Comparison of ENCODE assay signal across 10 cellular contexts in genomic region chr6:64505312-64505711, GRCh38.
A peak's percentile ranks its signal among the peaks of the same experiment; 100 is the strongest.
DNase-seq lines count a peak whose midpoint lies in the region; FAIRE-seq and TF ChIP-seq lines count a peak whose summit lies in the region.
"Had no signal": no experiment of that assay in that cellular context is flagged by ENCODE, and none has a peak within 500 bp of the region (broad histone marks: within the 10 kb centered on the region; RNA-seq: fewer than 3 reads in every experiment).

No MANE protein-coding gene starts in this region.

- dilution Hi-C loops in endothelial cell of umbilical vein (cut with MboI; ENCODE audit: extremely low pct_ligation_motif_present, low sequenced_read_pairs), result no loop called here

- no peaks in the 10 kb centered on the region for H4K20me1 ChIP-seq in endothelial cell of umbilical vein (replicated peaks; ENCODE audit: control insufficient read depth, extremely low read depth, insufficient read depth, low read length)

- peak; percentile 1 for DNase-seq in stimulated activated CD4-positive, alpha-beta T cell treated with anti-CD3 and anti-CD28 coated beads, Interleukin-15, amount 100 ng/mL, for 24 hours
- DNase-seq in stimulated activated CD4-positive, alpha-beta T cell treated with anti-CD3 and anti-CD28 coated beads, Interleukin-4, amount 100 ng/mL, for 4 hours, result no peak
- DNase-seq in NAMALWA (ENCODE audit: low spot score) (peak; percentile 53), endothelial cell of umbilical vein (ENCODE audit: low read depth, low spot score) (no peak), NCI-H774 (lab: John Stamatoyannopoulos, UW) (no peak), cerebellar nuclear complex (lab: John Stamatoyannopoulos, UW) (no peak), Calu3 (no peak), NCI-H2227 (lab: John Stamatoyannopoulos, UW; ENCODE audit: unreplicated experiment) (no peak)
- DNase-seq: amygdala, left colon had no signal

- intact Hi-C loops in endothelial cell of umbilical vein (cut with micrococcal nuclease), result no loop called here
- intact Hi-C loops in Calu3 (cut with micrococcal nuclease; ENCODE audit: unreplicated experiment), result no loop called here

- no peaks in the 10 kb centered on the region for H3K9me1 ChIP-seq in endothelial cell of umbilical vein (replicated peaks; ENCODE audit: control insufficient read depth, extremely low read depth, insufficient read depth, low read length)

- H3K9ac ChIP-seq in endothelial cell of umbilical vein (replicated peaks; ENCODE audit: extremely low read depth, insufficient read depth, low read length), result no peak overlapping the region

- TF ChIP-seq CTCF in endothelial cell of umbilical vein (IDR thresholded peaks at IDR 0.05; ENCODE audit: extremely low read depth in 1 of 2, insufficient read depth in 1 of 2, low read depth in 1 of 2, low read length in 2 of 2) (peak; percentile 42 to 44), Calu3 (IDR thresholded peaks at IDR 0.05; ENCODE audit: unreplicated experiment) (no peak)

- no peaks in the 10 kb centered on the region for H3K36me3 ChIP-seq in endothelial cell of umbilical vein (ENCODE audit: control insufficient read depth in 2 of 2, extremely low read depth in 1 of 2, insufficient read depth in 2 of 2, low read length in 2 of 2)

- CTCF ChIA-PET in endothelial cell of umbilical vein (lab: Charles Lee), result interaction anchor here (0.9 to 1.7 kb wide), 4 partner anchors 8 to 27 kb away, joined by 3 to 5 read pairs (median 4); no protein-coding TSS in a partner anchor
- CTCF ChIA-PET in Calu3 (lab: Charles Lee), result no interaction called here

- H3K4me1 Mint-ChIP-seq in Calu3 (ENCODE audit: low read depth, unreplicated experiment), result no peaks in the 10 kb centered on the region

- FAIRE-seq in endothelial cell of umbilical vein (lab: Jason Lieb, UNC), result no peak

- no peaks in the 10 kb centered on the region for H3K27me3 Mint-ChIP-seq in Calu3 (ENCODE audit: unreplicated experiment)

- no peak overlapping the region for H3K4me2 ChIP-seq in endothelial cell of umbilical vein (ENCODE audit: insufficient read depth, low read length)

- H3K27ac Mint-ChIP-seq in Calu3 (ENCODE audit: unreplicated experiment), result no peak overlapping the region

- H3K36me3 Mint-ChIP-seq in Calu3 (ENCODE audit: insufficient read depth, unreplicated experiment), result no peaks in the 10 kb centered on the region

- POLR2A ChIA-PET in endothelial cell of umbilical vein (lab: Charles Lee), result no interaction called here

- TF ChIP-seq POLR2A in endothelial cell of umbilical vein (IDR thresholded peaks at IDR 0.05; ENCODE audit: low read depth, low read length), result no peak

- peaks cover 12% of the 10 kb centered on the region for H3K4me1 ChIP-seq in endothelial cell of umbilical vein (ENCODE audit: control insufficient read depth, extremely low read depth, insufficient read depth, low read length)

- no peak overlapping the region for H3K4me3 Mint-ChIP-seq in Calu3 (ENCODE audit: low read depth, unreplicated experiment)

- H3K9me3 ChIP-seq in endothelial cell of umbilical vein (replicated peaks; ENCODE audit: control insufficient read depth, insufficient read depth, low read length), result no peaks in the 10 kb centered on the region

- H3K79me2 ChIP-seq in endothelial cell of umbilical vein (ENCODE audit: control insufficient read depth, insufficient read depth, low read length), result no peaks in the 10 kb centered on the region

- no TSS peak for BruUV-seq in endothelial cell of umbilical vein (replicated peaks; lab: Mats Ljungman, UMichigan)
- BruUV-seq in Calu3 (replicated peaks; lab: Mats Ljungman, UMichigan), result no TSS peak

- H3K27me3 ChIP-seq in endothelial cell of umbilical vein (ENCODE audit: control insufficient read depth in 2 of 2, insufficient read depth in 2 of 2, low read length in 2 of 2), result no peaks in the 10 kb centered on the region

- H3K9me3 Mint-ChIP-seq in Calu3 (ENCODE audit: low read depth, unreplicated experiment), result peaks cover 2% of the 10 kb centered on the region

- no peak overlapping the region for H2AFZ ChIP-seq in endothelial cell of umbilical vein (ENCODE audit: low read depth, low read length)

- no peak overlapping the region for H3K27ac ChIP-seq in endothelial cell of umbilical vein (ENCODE audit: insufficient read depth, low read depth, low read length)

- no peak overlapping the region for H3K4me3 ChIP-seq in endothelial cell of umbilical vein (replicated peaks in 1 of 3; ENCODE audit: insufficient read depth in 1 of 3, low read depth in 1 of 3, low read length in 3 of 3)

TF ChIP-seq in endothelial cell of umbilical vein, 7 proteins besides CTCF, POLR2A, EP300 and RAD21:
- TF ChIP-seq MYC (IDR thresholded peaks at IDR 0.05; ENCODE audit: low read depth, low read length), result no peak
- no peak for TF ChIP-seq POLR2AphosphoS5 (IDR thresholded peaks at IDR 0.05; ENCODE audit: insufficient read depth, low read depth, low read length)
- TF ChIP-seq MAX (IDR thresholded peaks at IDR 0.05; ENCODE audit: insufficient read depth, insufficient read length), result no peak
- TF ChIP-seq EZH2 (IDR thresholded peaks at IDR 0.05; ENCODE audit: borderline replicate concordance, low read depth, low read length, severe bottlenecking), result no peak
- no peak for TF ChIP-seq GATA2 (IDR thresholded peaks at IDR 0.05; ENCODE audit: insufficient read depth, insufficient read length, low read depth, low read length)
- TF ChIP-seq JUN (IDR thresholded peaks at IDR 0.05; ENCODE audit: borderline replicate concordance, insufficient read depth, insufficient read length, low read depth), result no peak
- TF ChIP-seq FOS (IDR thresholded peaks at IDR 0.05; ENCODE audit: borderline replicate concordance, insufficient read depth, low read length), result no peak

Comparison
In these comparisons a context has a peak if more than half of its experiments do, and no peak if none do; other contexts are left out.
1. DNase-seq: peak in stimulated activated CD4-positive, alpha-beta T cell treated with anti-CD3 and anti-CD28 coated beads, Interleukin-15, amount 100 ng/mL, for 24 hours (single experiment) and NAMALWA (single experiment); none in stimulated activated CD4-positive, alpha-beta T cell treated with anti-CD3 and anti-CD28 coated beads, Interleukin-4, amount 100 ng/mL, for 4 hours (0 of 2), endothelial cell of umbilical vein (single experiment), NCI-H774 (single experiment), cerebellar nuclear complex (0 of 2), Calu3 (single experiment) and NCI-H2227 (single experiment).